ENCODE assay signal across 14 cellular contexts in genomic region chr1:21875621-21876063, GRCh38.
DNase-seq lines count a peak whose midpoint lies in the region; ATAC-seq and TF ChIP-seq lines count a peak whose summit lies in the region.
"Had no signal": no experiment of that assay in that cellular context is flagged by ENCODE, and none has a peak within 500 bp of the region (broad histone marks: within the 10 kb centered on the region; RNA-seq: fewer than 3 reads in every experiment).

No MANE protein-coding gene starts in this region.

- H3K4me1 ChIP-seq in mucosa of descending colon (ENCODE audit: low read depth), result no peaks in the 10 kb centered on the region

- H3K36me3 ChIP-seq in mucosa of descending colon (ENCODE audit: low read depth), result peaks cover 5% of the 10 kb centered on the region

- peak; percentile 86 for DNase-seq in COR-L47 (lab: John Stamatoyannopoulos, UW)
- peak; percentile 67 for DNase-seq in DMS79 treated with DMSO at 0.1 percent for 48 hours (lab: John Stamatoyannopoulos, UW)
- DNase-seq in NCI-H345 treated with DMSO at 0.1 percent for 48 hours (lab: John Stamatoyannopoulos, UW; ENCODE audit: unreplicated experiment), result peak; percentile 79
- no peak for DNase-seq in mucosa of descending colon
- no peak for DNase-seq in midbrain (lab: John Stamatoyannopoulos, UW)
- no peak for DNase-seq in AG20443 (ENCODE audit: low spot score)
- no peak for DNase-seq in activated CD4-positive, alpha-beta T cell treated with anti-CD3 and anti-CD28 coated beads for 48 hours
- DNase-seq: activated T-cell treated with anti-CD3 and anti-CD28 coated beads, Interleukin-2, amount 50 U/mL, for 24 hours; islet precursor cell; natural killer cell; NCI-H1436 treated with DMSO at 0.1 percent for 48 hours; transverse colon had no signal

- intact Hi-C loops in mucosa of descending colon (cut with DNase I, micrococcal nuclease), result no loop called here

- TF ChIP-seq CTCF in mucosa of descending colon (IDR thresholded peaks at IDR 0.05), result no peak

- peak; percentile 6 for ATAC-seq in mucosa of descending colon
- ATAC-seq: HCT116, natural killer cell had no signal

- no peak overlapping the region for H3K4me3 ChIP-seq in mucosa of descending colon
- H3K4me3 ChIP-seq: BLaER1, transverse colon had no signal

- H3K9me3 ChIP-seq in mucosa of descending colon, result no peaks in the 10 kb centered on the region
- H3K9me3 ChIP-seq: BLaER1, transverse colon had no signal

Comparison
In these comparisons a context has a peak if more than half of its experiments do, and no peak if none do; other contexts are left out.
1. DNase-seq: peak in COR-L47 (single experiment), DMS79 treated with DMSO at 0.1 percent for 48 hours (single experiment) and NCI-H345 treated with DMSO at 0.1 percent for 48 hours (single experiment); none in mucosa of descending colon (0 of 3), midbrain (single experiment), AG20443 (single experiment) and activated CD4-positive, alpha-beta T cell treated with anti-CD3 and anti-CD28 coated beads for 48 hours (single experiment).